8 cellular contexts compared by ENCODE assay signal in genomic region chr3:113211370-113212154, GRCh38. TPM values are rescaled to one million over a fixed set of nuclear protein-coding genes. Genes with fewer than 3 reads are reported as not detected.
A peak's percentile ranks its signal among the peaks of the same experiment; 100 is the strongest.
DNase-seq lines count a peak whose midpoint lies in the region; ATAC-seq and TF ChIP-seq lines count a peak whose summit lies in the region.

A gene with protein sequence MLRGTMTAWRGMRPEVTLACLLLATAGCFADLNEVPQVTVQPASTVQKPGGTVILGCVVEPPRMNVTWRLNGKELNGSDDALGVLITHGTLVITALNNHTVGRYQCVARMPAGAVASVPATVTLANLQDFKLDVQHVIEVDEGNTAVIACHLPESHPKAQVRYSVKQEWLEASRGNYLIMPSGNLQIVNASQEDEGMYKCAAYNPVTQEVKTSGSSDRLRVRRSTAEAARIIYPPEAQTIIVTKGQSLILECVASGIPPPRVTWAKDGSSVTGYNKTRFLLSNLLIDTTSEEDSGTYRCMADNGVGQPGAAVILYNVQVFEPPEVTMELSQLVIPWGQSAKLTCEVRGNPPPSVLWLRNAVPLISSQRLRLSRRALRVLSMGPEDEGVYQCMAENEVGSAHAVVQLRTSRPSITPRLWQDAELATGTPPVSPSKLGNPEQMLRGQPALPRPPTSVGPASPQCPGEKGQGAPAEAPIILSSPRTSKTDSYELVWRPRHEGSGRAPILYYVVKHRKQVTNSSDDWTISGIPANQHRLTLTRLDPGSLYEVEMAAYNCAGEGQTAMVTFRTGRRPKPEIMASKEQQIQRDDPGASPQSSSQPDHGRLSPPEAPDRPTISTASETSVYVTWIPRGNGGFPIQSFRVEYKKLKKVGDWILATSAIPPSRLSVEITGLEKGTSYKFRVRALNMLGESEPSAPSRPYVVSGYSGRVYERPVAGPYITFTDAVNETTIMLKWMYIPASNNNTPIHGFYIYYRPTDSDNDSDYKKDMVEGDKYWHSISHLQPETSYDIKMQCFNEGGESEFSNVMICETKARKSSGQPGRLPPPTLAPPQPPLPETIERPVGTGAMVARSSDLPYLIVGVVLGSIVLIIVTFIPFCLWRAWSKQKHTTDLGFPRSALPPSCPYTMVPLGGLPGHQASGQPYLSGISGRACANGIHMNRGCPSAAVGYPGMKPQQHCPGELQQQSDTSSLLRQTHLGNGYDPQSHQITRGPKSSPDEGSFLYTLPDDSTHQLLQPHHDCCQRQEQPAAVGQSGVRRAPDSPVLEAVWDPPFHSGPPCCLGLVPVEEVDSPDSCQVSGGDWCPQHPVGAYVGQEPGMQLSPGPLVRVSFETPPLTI (plus strand): TSS chr3:113211557. CDS start chr3:113249803, 38,246 bp downstream.

- H3K27ac Mint-ChIP-seq in activated naive CD4-positive, alpha-beta T cell treated with anti-CD3 and anti-CD28 coated beads for 36 hours = no peak within 1 kb of the TSS

- WGBS in right lobe of liver (ENCODE audit: insufficient coverage, low coverage, low lambda C conversion rate, missing lambda C conversion rate) = 2% methylated on average over 26 of the region's 76 CpGs

- H3K9ac ChIP-seq in subcutaneous abdominal adipose tissue (ENCODE audit: low read length in 5 of 5) = peak within 1 kb of the TSS in 4 of 5 donors; percentile 15 to 74 (median 42)

- H3K4me3 Mint-ChIP-seq in activated naive CD4-positive, alpha-beta T cell treated with anti-CD3 and anti-CD28 coated beads for 36 hours = peak within 1 kb of the TSS; percentile 76

- peak within 1 kb of the TSS; percentile 39 to 84 (median 72) for H3K4me3 ChIP-seq in dorsolateral prefrontal cortex
- peak within 1 kb of the TSS; percentile 37 to 46 (median 43) for H3K4me3 ChIP-seq in right lobe of liver
- peak within 1 kb of the TSS; percentile 63 to 87 (median 71) for H3K4me3 ChIP-seq in subcutaneous abdominal adipose tissue (ENCODE audit: low read depth in 1 of 5, low read length in 5 of 5)

- H3K9me3 ChIP-seq in right lobe of liver = no peaks in the 10 kb centered on the region
- no peaks in the 10 kb centered on the region for H3K9me3 ChIP-seq in subcutaneous abdominal adipose tissue (ENCODE audit: control insufficient read depth in 5 of 5, low read length in 5 of 5)

- no peaks in the 10 kb centered on the region for H3K9me3 Mint-ChIP-seq in activated naive CD4-positive, alpha-beta T cell treated with anti-CD3 and anti-CD28 coated beads for 36 hours

- TF ChIP-seq POLR2A in right lobe of liver (IDR thresholded peaks at IDR 0.05) = no peak

- no peak for TF ChIP-seq CTCF in dorsolateral prefrontal cortex (IDR thresholded peaks at IDR 0.05 in 54 of 56, conservative IDR thresholded peaks at IDR 0.05 in 2 of 56; ENCODE audit: low read depth in 1 of 56, partially characterized antibody in 56 of 56)
- TF ChIP-seq CTCF in right lobe of liver (IDR thresholded peaks at IDR 0.05) = no peak

- H3K4me1 ChIP-seq in right lobe of liver = peaks cover 0 to 5% (median 0%) of the 10 kb centered on the region in 4 donors
- H3K4me1 ChIP-seq in subcutaneous abdominal adipose tissue (ENCODE audit: control insufficient read depth in 5 of 5, insufficient read depth in 5 of 5, low read length in 5 of 5) = peaks cover 0 to 24% (median 19%) of the 10 kb centered on the region in 5 donors

- peaks cover 0 to 14% (median 0%) of the 10 kb centered on the region in 45 donors for H3K27me3 ChIP-seq in dorsolateral prefrontal cortex
- no peaks in the 10 kb centered on the region for H3K27me3 ChIP-seq in right lobe of liver
- H3K27me3 ChIP-seq in subcutaneous abdominal adipose tissue (ENCODE audit: control insufficient read depth in 5 of 5, insufficient read depth in 4 of 5, low read length in 5 of 5) = peaks cover 0 to 14% (median 10%) of the 10 kb centered on the region in 5 donors

- CTCF ChIA-PET in activated naive CD4-positive, alpha-beta T cell treated with anti-CD3 and anti-CD28 coated beads for 36 hours (lab: Charles Lee) = interaction anchor here (0.8 kb wide), 1 partner anchor 177 kb away, joined by 3 read pairs; no protein-coding TSS in a partner anchor

- peak; percentile 23 for DNase-seq in activated naive CD4-positive, alpha-beta T cell treated with anti-CD3 and anti-CD28 coated beads for 36 hours
- no peak for DNase-seq in activated naive CD4-positive, alpha-beta T cell treated with Interleukin-2 at 50 U/mL for 16 hours
- DNase-seq in dorsolateral prefrontal cortex (no peak), right lobe of liver (no peak), T-helper 9 cell (no peak)

- H3K27ac ChIP-seq in dorsolateral prefrontal cortex (peak within 1 kb of the TSS in 51 of 59 donors; percentile 7 to 87 (median 70)), right lobe of liver (peak within 1 kb of the TSS in 1 of 3 donors; percentile 38), subcutaneous abdominal adipose tissue (ENCODE audit: low read depth, low read length) (peak within 1 kb of the TSS; percentile 60)

- intact Hi-C loops in activated naive CD4-positive, alpha-beta T cell treated with anti-CD3 and anti-CD28 coated beads for 36 hours (cut with micrococcal nuclease) = no loop called here
- intact Hi-C loops in dorsolateral prefrontal cortex (cut with DNase I) (no loop called here), right lobe of liver (cut with DNase I) (no loop called here)

- no peaks in the 10 kb centered on the region for H3K36me3 ChIP-seq in right lobe of liver
- peaks cover 0 to 4% (median 0%) of the 10 kb centered on the region in 5 donors for H3K36me3 ChIP-seq in subcutaneous abdominal adipose tissue (ENCODE audit: control insufficient read depth in 5 of 5, insufficient read depth in 5 of 5, low read length in 5 of 5)

- peaks cover 68% of the 10 kb centered on the region for H3K27me3 Mint-ChIP-seq in activated naive CD4-positive, alpha-beta T cell treated with anti-CD3 and anti-CD28 coated beads for 36 hours (ENCODE audit: low read depth)

- ATAC-seq in right lobe of liver = peak; percentile 23 to 50 (median 30)
- no peak for ATAC-seq in GM18868 (IDR thresholded peaks at IDR 0.05; ENCODE audit: unreplicated experiment)

- no peaks in the 10 kb centered on the region for H3K36me3 Mint-ChIP-seq in activated naive CD4-positive, alpha-beta T cell treated with anti-CD3 and anti-CD28 coated beads for 36 hours (ENCODE audit: low read depth)

- peaks cover 9% of the 10 kb centered on the region for H3K4me1 Mint-ChIP-seq in activated naive CD4-positive, alpha-beta T cell treated with anti-CD3 and anti-CD28 coated beads for 36 hours (ENCODE audit: low read depth)

TF ChIP-seq in PFSK-1, 5 proteins besides CTCF, POLR2A, EP300 and RAD21:
- TF ChIP-seq FOXP2 (optimal IDR thresholded peaks at IDR 0.05; ENCODE audit: borderline replicate concordance, extremely low read depth, extremely low read length, insufficient read depth) (peak; percentile 52), POLR2AphosphoS5 (IDR thresholded peaks at IDR 0.05; ENCODE audit: low read depth, low read length) (no peak)

RNA-seq across cellular contexts. Expression of the gene that starts here (rescaled TPM):
- total RNA-seq in activated naive CD4-positive, alpha-beta T cell treated with anti-CD3 and anti-CD28 coated beads for 36 hours = under 1 TPM in 1 of 2 experiments, not detected in 1; 0.29 TPM
- polyA plus RNA-seq in PFSK-1 (2012; ENCODE audit: insufficient read length, low read depth) = 4.7 TPM
- total RNA-seq in dorsolateral prefrontal cortex = 10 to 100 TPM; 11.2 to 84.9 (median 23.6) TPM
- under 1 TPM; 0.22 to 0.86 (median 0.49) TPM for total RNA-seq in right lobe of liver

Comparison
In these comparisons a context has a peak if more than half of its experiments do, and no peak if none do; other contexts are left out.
1. RNA of the gene that starts here (total RNA-seq): 11.2 to 84.9 TPM in dorsolateral prefrontal cortex; 0.22 to 0.86 TPM in right lobe of liver and 0.29 TPM in activated naive CD4-positive, alpha-beta T cell treated with anti-CD3 and anti-CD28 coated beads for 36 hours; every median in the first group is over 4 times any median in the second.
2. Peak in DNase-seq in activated naive CD4-positive, alpha-beta T cell treated with anti-CD3 and anti-CD28 coated beads for 36 hours; RNA of the gene not detected or under 1 TPM.
3. Peak in ATAC-seq and H3K4me3 ChIP-seq in right lobe of liver; RNA of the gene not detected or under 1 TPM.
4. Peak in every context shown above with its lines, with median percentiles within 50 percentile points of each other: H3K4me3 ChIP-seq.